Comparison of ENCODE assay signal across 8 cellular contexts in the genomic region with DNA sequence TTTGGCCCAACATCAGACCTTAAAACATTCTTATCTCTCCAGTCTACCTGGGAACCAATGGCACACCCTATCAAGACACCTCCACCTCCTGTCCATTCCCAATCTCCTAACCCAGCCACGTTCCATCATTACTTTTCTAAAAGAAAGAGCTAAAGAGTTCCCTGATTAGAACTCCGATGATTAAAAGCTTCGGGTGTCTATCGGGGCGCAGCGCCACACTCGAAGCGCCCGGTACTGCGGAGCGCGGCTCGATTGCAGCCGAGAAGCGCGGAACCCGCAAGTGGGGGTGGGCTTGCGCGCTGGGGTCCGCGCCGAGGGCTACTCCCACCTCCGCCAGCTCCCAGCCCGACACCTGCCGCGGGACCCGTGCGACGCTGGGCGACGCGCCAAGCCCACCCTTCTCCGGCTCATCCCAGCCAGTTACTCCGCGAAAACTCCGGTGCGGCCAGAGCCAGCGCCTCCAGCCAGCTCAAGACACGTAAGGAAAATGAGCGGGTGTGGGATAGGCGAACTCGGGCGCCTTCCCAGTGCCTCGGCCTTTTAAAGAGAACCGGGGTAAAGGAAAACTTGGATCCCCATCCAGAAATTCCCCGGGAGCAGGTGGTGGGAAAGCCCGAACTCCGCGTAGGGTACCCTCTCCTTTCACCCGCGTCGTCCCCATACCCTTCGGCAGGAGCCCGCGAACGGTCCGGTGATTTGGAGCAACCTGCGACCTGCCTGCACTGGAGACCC. TPM values are rescaled to one million over a fixed set of nuclear protein-coding genes. Genes with fewer than 3 reads are reported as not detected.
A peak's percentile ranks its signal among the peaks of the same experiment; 100 is the strongest.
DNase-seq lines count a peak whose midpoint lies in the region; ATAC-seq and TF ChIP-seq lines count a peak whose summit lies in the region.

No MANE protein-coding gene starts in this region.

- H3K4me1 ChIP-seq in Caco-2 (no peaks in the 10 kb centered on the region), HUES6 (ENCODE audit: control insufficient read depth, insufficient read depth, low read length) (no peaks in the 10 kb centered on the region), duodenal mucosa (ENCODE audit: control insufficient read depth in 1 of 2, insufficient read depth in 2 of 2, low read length in 2 of 2) (peaks cover 8 to 11% of the 10 kb centered on the region in 2 donors), upper lobe of right lung (peaks cover 4% of the 10 kb centered on the region)

- TF ChIP-seq CTCF in Caco-2 (IDR thresholded peaks at IDR 0.05; ENCODE audit: insufficient read depth in 1 of 2, low read depth in 1 of 2, low read length in 1 of 2, severe bottlenecking in 1 of 2, unreplicated experiment in 1 of 2): peak in 1 of 2 experiments; percentile 20
- TF ChIP-seq CTCF in upper lobe of right lung (IDR thresholded peaks at IDR 0.05): no peak

- H3K9me3 Mint-ChIP-seq in Caco-2 (ENCODE audit: unreplicated experiment): no peaks in the 10 kb centered on the region
- no peaks in the 10 kb centered on the region for H3K9me3 Mint-ChIP-seq in memory B cell

- H3K27me3 ChIP-seq in Caco-2 (replicated peaks; ENCODE audit: control insufficient read depth, insufficient read depth, low read length) (no peaks in the 10 kb centered on the region), HUES6 (ENCODE audit: control insufficient read depth, insufficient read depth, low read length) (peaks cover 29% of the 10 kb centered on the region), duodenal mucosa (ENCODE audit: control insufficient read depth in 1 of 2, insufficient read depth in 2 of 2, low read length in 2 of 2) (peaks cover 26 to 32% of the 10 kb centered on the region in 2 donors), upper lobe of right lung (peaks cover 10% of the 10 kb centered on the region)

- CTCF ChIA-PET in Caco-2 (lab: Charles Lee): interaction anchor here (0.6 to 1.3 kb wide), 2 partner anchors 64 to 168 kb away, joined by 3 read pairs; no protein-coding TSS in a partner anchor

- peaks cover 7% of the 10 kb centered on the region for H3K4me1 Mint-ChIP-seq in Caco-2 (ENCODE audit: low read depth, unreplicated experiment)
- peaks cover 15% of the 10 kb centered on the region for H3K4me1 Mint-ChIP-seq in memory B cell

- H3K4me3 Mint-ChIP-seq in Caco-2 (ENCODE audit: unreplicated experiment): peak overlapping the region; percentile 87
- H3K4me3 Mint-ChIP-seq in memory B cell: peak overlapping the region; percentile 72

- intact Hi-C loops in Caco-2 (cut with micrococcal nuclease; ENCODE audit: unreplicated experiment) (loop anchor here (1.0 to 5.0 kb wide), 8 partner anchors 59 to 834 kb away; partner anchors contain the start of gene NAF1), upper lobe of right lung (cut with DNase I) (no loop called here)

- H3K27ac ChIP-seq in HUES6 (ENCODE audit: low read depth, low read length) (no peak overlapping the region), duodenal mucosa (ENCODE audit: low read depth, low read length) (no peak overlapping the region), upper lobe of right lung (no peak overlapping the region)

- H3K36me3 ChIP-seq in Caco-2 (ENCODE audit: control insufficient read depth, insufficient read depth, low read length): no peaks in the 10 kb centered on the region
- no peaks in the 10 kb centered on the region for H3K36me3 ChIP-seq in HUES6 (ENCODE audit: control insufficient read depth, insufficient read depth, low read length)
- no peaks in the 10 kb centered on the region for H3K36me3 ChIP-seq in duodenal mucosa (ENCODE audit: control insufficient read depth in 1 of 2, insufficient read depth in 2 of 2, low read length in 2 of 2)
- no peaks in the 10 kb centered on the region for H3K36me3 ChIP-seq in upper lobe of right lung

- H3K4me3 ChIP-seq in Caco-2 (ENCODE audit: low read depth, low read length) (peak overlapping the region; percentile 44), HUES6 (ENCODE audit: low read depth, low read length) (peak overlapping the region; percentile 68), duodenal mucosa (ENCODE audit: low read depth in 1 of 2, low read length in 2 of 2) (peak overlapping the region; percentile 66 to 67), upper lobe of right lung (peak overlapping the region; percentile 50)

- POLR2A ChIA-PET in Caco-2 (lab: Charles Lee): no interaction called here

- peak; percentile 31 for ATAC-seq in memory B cell (ENCODE audit: low read depth)
- ATAC-seq in upper lobe of right lung: peak; percentile 67
- ATAC-seq in GM21717 (IDR thresholded peaks at IDR 0.05; ENCODE audit: unreplicated experiment): no peak

- H3K9ac ChIP-seq in HUES6 (ENCODE audit: low read length) (peak overlapping the region; percentile 72), duodenal mucosa (ENCODE audit: low read depth in 1 of 2, low read length in 2 of 2) (no peak overlapping the region)

- DNase-seq in Caco-2 (peak in 1 of 2 experiments; percentile 6), memory B cell (ENCODE audit: low spot score in 2 of 2) (no peak), upper lobe of right lung (peak; percentile 66), GF-D8 (lab: John Stamatoyannopoulos, UW) (no peak), SHP77 treated with DMSO at 0.1 percent for 48 hours (lab: John Stamatoyannopoulos, UW) (no peak)

- H3K36me3 Mint-ChIP-seq in Caco-2 (ENCODE audit: insufficient read depth, unreplicated experiment) (peaks cover 5% of the 10 kb centered on the region), memory B cell (no peaks in the 10 kb centered on the region)

- H3K27me3 Mint-ChIP-seq in Caco-2 (ENCODE audit: insufficient read depth, unreplicated experiment) (peaks cover 16% of the 10 kb centered on the region), memory B cell (peaks cover 14% of the 10 kb centered on the region)

- H3K9me3 ChIP-seq in Caco-2 (no peaks in the 10 kb centered on the region), HUES6 (ENCODE audit: control insufficient read depth, insufficient read depth, low read depth, low read length) (peaks cover 5% of the 10 kb centered on the region; the same call in 1 of the 2 replicates), duodenal mucosa (ENCODE audit: control insufficient read depth in 1 of 2, low read length in 2 of 2) (no peaks in the 10 kb centered on the region), upper lobe of right lung (no peaks in the 10 kb centered on the region)

- H3K27ac Mint-ChIP-seq in Caco-2 (ENCODE audit: unreplicated experiment) (no peak overlapping the region), memory B cell (no peak overlapping the region)

- no TSS peak for BruUV-seq in Caco-2 (replicated peaks; lab: Mats Ljungman, UMichigan)

RNA-seq across cellular contexts. Expression of gene NPY1R, which starts 0.6 kb away (rescaled TPM):
- total RNA-seq in Caco-2 (2022): 1.5 and 3.3 TPM in 2 replicates
- total RNA-seq in upper lobe of right lung: 4.6 TPM

RNA-seq across cellular contexts. Expression of gene NPY5R, which starts 11.9 kb away (rescaled TPM):
- total RNA-seq in Caco-2 (2022): not detected in 2 replicates
- total RNA-seq in upper lobe of right lung: 0.38 TPM
